ENCODE assay signal across 13 cellular contexts in genomic region chr1:207327994-207328393, GRCh38. TPM values are rescaled to one million over a fixed set of nuclear protein-coding genes. Genes with fewer than 3 reads are reported as not detected.
DNase-seq lines count a peak whose midpoint lies in the region; ATAC-seq, FAIRE-seq and TF ChIP-seq lines count a peak whose summit lies in the region.
"Had no signal": no experiment of that assay in that cellular context is flagged by ENCODE, and none has a peak within 500 bp of the region (broad histone marks: within the 10 kb centered on the region; RNA-seq: fewer than 3 reads in every experiment).

No MANE protein-coding gene starts in this region.

- CTCF ChIA-PET in K562 (lab: Yijun Ruan, JAX; ENCODE audit: low intra/inter-chr PET ratio), result no interaction called here

- H3K27me3 Mint-ChIP-seq in naive thymus-derived CD8-positive, alpha-beta T cell, result no peaks in the 10 kb centered on the region
- no peaks in the 10 kb centered on the region for H3K27me3 Mint-ChIP-seq in effector memory CD8-positive, alpha-beta T cell

- H3K27ac ChIP-seq in K562 (ENCODE audit: extremely low read depth, low read depth, low read length) (no peak overlapping the region), spleen (peak overlapping the region in 3 of 8 donors; percentile 6 to 26 (median 14))
- H3K27ac ChIP-seq: 22Rv1, tibial nerve had no signal

- TF ChIP-seq EP300 in K562 (IDR thresholded peaks at IDR 0.05; ENCODE audit: low read length), result no peak

- H3K4me1 ChIP-seq in K562 (replicated peaks in 1 of 2; ENCODE audit: control insufficient read depth in 2 of 2, insufficient read depth in 2 of 2, low read length in 2 of 2) (peaks cover 0 to 6% of the 10 kb centered on the region in 2 experiments; a peak in 2 of 5 replicates), spleen (peaks cover 17 to 98% (median 43%) of the 10 kb centered on the region in 6 donors)

- peak overlapping the region in 9 of 10 donors; percentile 9 to 69 (median 20) for H3K4me3 Mint-ChIP-seq in naive thymus-derived CD8-positive, alpha-beta T cell
- no peak overlapping the region for H3K4me3 Mint-ChIP-seq in effector memory CD8-positive, alpha-beta T cell

- H3K79me2 ChIP-seq in K562 (ENCODE audit: control insufficient read depth, insufficient read depth, low read length), result peaks cover 25% of the 10 kb centered on the region

- peak; percentile 32 for DNase-seq in DMS53 (lab: John Stamatoyannopoulos, UW)
- no peak for DNase-seq in DMS53 treated with DMSO at 0.1 percent for 48 hours (lab: John Stamatoyannopoulos, UW; ENCODE audit: unreplicated experiment)
- peak; percentile 61 for DNase-seq in M059J (ENCODE audit: low read depth)
- peak in 1 of 4 experiments; percentile 35 for DNase-seq in K562 (ENCODE audit: extremely low read depth in 1 of 4, low spot score in 3 of 4)
- DNase-seq in naive thymus-derived CD8-positive, alpha-beta T cell, result peak in 1 of 10 donors; percentile 18
- no peak for DNase-seq in spleen
- no peak for DNase-seq in NCI-H446 treated with DMSO at 0.1 percent for 48 hours (lab: John Stamatoyannopoulos, UW)
- DNase-seq in effector memory CD8-positive, alpha-beta T cell, result no peak
- DNase-seq: glutamatergic neuron, NCI-H1048 had no signal

- in situ Hi-C loops in K562 (cut with MboI), result no loop called here

- intact Hi-C loops in K562 (cut with micrococcal nuclease) (no loop called here), spleen (cut with DNase I; ENCODE audit: low total_unique reads) (no loop called here)

- peak; percentile 25 for ATAC-seq in K562
- ATAC-seq in naive thymus-derived CD8-positive, alpha-beta T cell, result peak in 1 of 2 donors; percentile 20
- no peak for ATAC-seq in effector memory CD8-positive, alpha-beta T cell (replicated peaks)

- H3K36me3 Mint-ChIP-seq in naive thymus-derived CD8-positive, alpha-beta T cell, result peaks cover 67 to 93% (median 76%) of the 10 kb centered on the region in 3 donors
- H3K36me3 Mint-ChIP-seq in effector memory CD8-positive, alpha-beta T cell (ENCODE audit: insufficient read depth), result peaks cover 88% of the 10 kb centered on the region

- TF ChIP-seq CTCF in K562 (IDR thresholded peaks at IDR 0.05 in 2 of 3, conservative IDR thresholded peaks at IDR 0.05 in 1 of 3; ENCODE audit: insufficient read depth in 2 of 3, low read depth in 1 of 3, low read length in 3 of 3), result no peak
- TF ChIP-seq CTCF in spleen (IDR thresholded peaks at IDR 0.05 in 8 of 11, conservative IDR thresholded peaks at IDR 0.05 in 3 of 11), result no peak

- H3K9me1 ChIP-seq in K562 (ENCODE audit: control insufficient read depth, insufficient read depth, low read length), result no peaks in the 10 kb centered on the region

- no peak for FAIRE-seq in K562 (lab: Jason Lieb, UNC)
- FAIRE-seq: colon had no signal

- TF ChIP-seq RAD21 in K562 (CRISPR knock-in tag; conservative IDR thresholded peaks at IDR 0.05 in 1 of 2, IDR thresholded peaks at IDR 0.05 in 1 of 2), result no peak

- BruUV-seq in K562 (replicated peaks; lab: Mats Ljungman, UMichigan), result no TSS peak

- no peak overlapping the region for H3K4me2 ChIP-seq in K562 (ENCODE audit: insufficient read depth, low read length)

- no peaks in the 10 kb centered on the region for H3K27me3 ChIP-seq in K562 (ENCODE audit: control insufficient read depth in 2 of 2, insufficient read depth in 2 of 2, low read length in 2 of 2)
- no peaks in the 10 kb centered on the region for H3K27me3 ChIP-seq in spleen (replicated peaks in 1 of 7)
- H3K27me3 ChIP-seq: tibial nerve had no signal

- no peak overlapping the region for H3K4me3 ChIP-seq in K562
- H3K4me3 ChIP-seq in spleen, result no peak overlapping the region
- H3K4me3 ChIP-seq: tibial nerve had no signal

- POLR2A ChIA-PET in K562 (lab: Yijun Ruan, JAX), result no interaction called here
- POLR2A ChIA-PET in naive thymus-derived CD8-positive, alpha-beta T cell (lab: Charles Lee), result no interaction called here

- TF ChIP-seq POLR2A in K562 (conservative IDR thresholded peaks at IDR 0.05), result no peak
- TF ChIP-seq POLR2A in spleen (IDR thresholded peaks at IDR 0.05), result no peak

- H2AFZ ChIP-seq in K562 (ENCODE audit: low read depth, low read length), result no peak overlapping the region

- peaks cover 0 to 6% (median 2%) of the 10 kb centered on the region in 9 donors for H3K9me3 Mint-ChIP-seq in naive thymus-derived CD8-positive, alpha-beta T cell
- H3K9me3 Mint-ChIP-seq in effector memory CD8-positive, alpha-beta T cell, result peaks cover 0 to under 1% of the 10 kb centered on the region in 2 donors

- peak overlapping the region in 9 of 10 donors; percentile 10 to 78 (median 58) for H3K27ac Mint-ChIP-seq in naive thymus-derived CD8-positive, alpha-beta T cell
- no peak overlapping the region for H3K27ac Mint-ChIP-seq in effector memory CD8-positive, alpha-beta T cell

- H4K20me1 ChIP-seq in K562 (replicated peaks; ENCODE audit: control insufficient read depth, insufficient read depth, low read length), result no peaks in the 10 kb centered on the region

- peaks cover 27 to 76% (median 65%) of the 10 kb centered on the region in 4 donors for H3K4me1 Mint-ChIP-seq in naive thymus-derived CD8-positive, alpha-beta T cell
- peaks cover 4 to 11% of the 10 kb centered on the region in 2 donors for H3K4me1 Mint-ChIP-seq in effector memory CD8-positive, alpha-beta T cell (ENCODE audit: low read depth in 2 of 2)

- H3K36me3 ChIP-seq in K562 (ENCODE audit: control insufficient read depth, insufficient read depth, low read length) (peaks cover 94% of the 10 kb centered on the region), spleen (peaks cover 3 to 98% (median 68%) of the 10 kb centered on the region in 6 donors)

- H3K9ac ChIP-seq in K562 (ENCODE audit: insufficient read depth in 1 of 2, low read depth in 2 of 2, low read length in 2 of 2), result no peak overlapping the region

- H3K9me3 ChIP-seq in K562 (replicated peaks; ENCODE audit: control insufficient read depth, insufficient read depth, low read depth, low read length), result no peaks in the 10 kb centered on the region
- H3K9me3 ChIP-seq in spleen, result no peaks in the 10 kb centered on the region
- H3K9me3 ChIP-seq: tibial nerve had no signal

TF ChIP-seq in K562, 482 proteins besides CTCF, POLR2A, EP300 and RAD21 (continues in another document):
- TF ChIP-seq VEZF1 (CRISPR knock-in tag; IDR thresholded peaks at IDR 0.05) (no peak), BACH1 (tag; IDR thresholded peaks at IDR 0.05) (no peak), ZNF551 (CRISPR knock-in tag; IDR thresholded peaks at IDR 0.05) (no peak), HIVEP1 (CRISPR knock-in tag; IDR thresholded peaks at IDR 0.05) (no peak), ZNF408 (CRISPR knock-in tag; IDR thresholded peaks at IDR 0.05; ENCODE audit: low read depth) (no peak), GTF2A2 (tag; IDR thresholded peaks at IDR 0.05) (no peak), PATZ1 (CRISPR knock-in tag; IDR thresholded peaks at IDR 0.05; ENCODE audit: borderline replicate concordance) (no peak), TAL1 (IDR thresholded peaks at IDR 0.05) (no peak), E2F3 (CRISPR knock-in tag; IDR thresholded peaks at IDR 0.05) (no peak)

RNA-seq across cellular contexts. Expression of gene CD55, which starts 6.5 kb away (rescaled TPM):
- total RNA-seq in M059J (2014; rRNA removed; shearing (Covaris generic)), result 54.5 and 61.1 TPM in 2 replicates
- 122 and 219 TPM in 2 replicates for total RNA-seq in K562 (2011; cell fraction: chromatin; rRNA removed; ENCODE audit: low replicate concordance)
- total RNA-seq in K562 (2011; cell fraction: nucleolus; rRNA removed), result 126 and 131 TPM in 2 replicates
- 167 and 170 TPM in 2 replicates for total RNA-seq in K562 (2011; cell fraction: nucleoplasm; rRNA removed)
- total RNA-seq in K562 (2014; rRNA removed) (98.4 and 112 TPM in 2 replicates), K562 (2014; rRNA removed; fragmentation: Illumina TruSeq; extraction: Trizol) (96.2 and 124 TPM in 2 replicates), K562 (2015; rRNA removed; fragmentation: Illumina TruSeq; extraction: Trizol) (81.5 and 84.0 TPM in 2 replicates), K562 (2021) (96.0 and 104 TPM in 2 replicates), spleen (100 to 1,000 TPM in 5 of 7 donors, 10 to 100 TPM in 2; 97.0 to 229 (median 116) TPM)
- polyA plus RNA-seq in K562 (2011; rRNA removed) (137 and 150 TPM in 2 replicates), K562 (2014; fragmentation: Illumina TruSeq; extraction: Trizol) (94.8 and 144 TPM in 2 replicates), K562 (2014; fragmentation: Nextera tagmentation; extraction: Ambion mirVana) (10 to 100 TPM; 17.7 to 29.4 TPM), K562 (2014; rRNA removed) (97.0 and 98.6 TPM in 2 replicates), spleen (10 to 100 TPM; 28.5 to 41.1 (median 28.5) TPM)
- 53.0 and 98.2 TPM in 2 replicates for polyA plus RNA-seq in K562 (2011; cell fraction: cytosol; rRNA removed)
- polyA plus RNA-seq in K562 (2011; cell fraction: nucleus; rRNA removed), result 69.4 and 92.8 TPM in 2 replicates
- polyA plus RNA-seq in K562 (2012), result 72.7 and 169 TPM in 2 replicates
- polyA minus RNA-seq in K562 (2011; rRNA and poly(A)+ RNA removed), result 180 and 193 TPM in 2 replicates
- 46.6 and 55.4 TPM in 2 replicates for polyA minus RNA-seq in K562 (2011; cell fraction: cytosol; rRNA and poly(A)+ RNA removed)
- polyA minus RNA-seq in K562 (2011; cell fraction: nucleus; rRNA and poly(A)+ RNA removed), result 97.5 and 128 TPM in 2 replicates
- 100 to 1,000 TPM in 1 of 2 experiments, 10 to 100 TPM in 1; 98.9 to 102 TPM for total RNA-seq in naive thymus-derived CD8-positive, alpha-beta T cell
- 100 to 1,000 TPM; 156 to 193 (median 156) TPM for polyA plus RNA-seq in naive thymus-derived CD8-positive, alpha-beta T cell

Comparison
In these comparisons a context has a peak if more than half of its experiments do, and no peak if none do; other contexts are left out.
1. DNase-seq: peak in DMS53 (single experiment) and M059J (single experiment); none in DMS53 treated with DMSO at 0.1 percent for 48 hours (single experiment), spleen (single experiment), NCI-H446 treated with DMSO at 0.1 percent for 48 hours (single experiment) and effector memory CD8-positive, alpha-beta T cell (0 of 3).
2. H3K27ac Mint-ChIP-seq: peak in naive thymus-derived CD8-positive, alpha-beta T cell (9 of 10); none in effector memory CD8-positive, alpha-beta T cell (0 of 2).
3. H3K4me3 Mint-ChIP-seq: peak in naive thymus-derived CD8-positive, alpha-beta T cell (9 of 10); none in effector memory CD8-positive, alpha-beta T cell (0 of 2).